In genomic region chrX:150772150-150772970, GRCh38 we compare ENCODE assay signal across 9 cellular contexts.
DNase-seq lines count a peak whose midpoint lies in the region; TF ChIP-seq lines count a peak whose summit lies in the region.
"Had no signal": no experiment of that assay in that cellular context is flagged by ENCODE, and none has a peak within 500 bp of the region (broad histone marks: within the 10 kb centered on the region; RNA-seq: fewer than 3 reads in every experiment).

No MANE protein-coding gene starts in this region.

- H3K9ac ChIP-seq in smooth muscle cell (ENCODE audit: low read depth) = no peak overlapping the region

- H3K9me2 ChIP-seq in hepatocyte (replicated peaks; ENCODE audit: insufficient read depth) = no peaks in the 10 kb centered on the region

- intact Hi-C loops in ascending aorta (cut with DNase I) = loop anchor here (1.0 to 2.0 kb wide), 2 partner anchors 210 to 310 kb away; partner anchors contain the start of gene HMGB3

- H3K4me3 ChIP-seq in H7 (ENCODE audit: insufficient read depth, low read depth, low read length) (no peak overlapping the region), ascending aorta (no peak overlapping the region), hepatocyte (no peak overlapping the region), smooth muscle cell (no peak overlapping the region)

- 56% methylated on average over 24 of the region's 26 CpGs for WGBS in hepatocyte (ENCODE audit: low lambda C conversion rate, missing lambda C conversion rate)
- 47% methylated on average over 25 of the region's 26 CpGs for WGBS in smooth muscle cell (ENCODE audit: low lambda C conversion rate)

- H3K9me3 ChIP-seq in ascending aorta (no peaks in the 10 kb centered on the region), hepatocyte (ENCODE audit: low read depth) (no peaks in the 10 kb centered on the region), smooth muscle cell (replicated peaks; ENCODE audit: low read depth) (no peaks in the 10 kb centered on the region)

- DNase-seq in G401 (ENCODE audit: low spot score) (peak; percentile 79), H7 (peak; percentile 97), NCI-H1092 treated with DMSO at 0.1 percent for 48 hours (lab: John Stamatoyannopoulos, UW) (peak; percentile 36), T-helper 2 cell (peak; percentile 11 to 58 (median 55)), ascending aorta (ENCODE audit: low spot score in 2 of 2) (peak in 1 of 2 donors; percentile 81), hepatocyte (ENCODE audit: low spot score) (peak; percentile 83), smooth muscle cell (lab: John Stamatoyannopoulos, UW; ENCODE audit: unreplicated experiment) (peak; percentile 36), KG1 (lab: John Stamatoyannopoulos, UW) (no peak)

- H3K36me3 ChIP-seq in H7 (replicated peaks; ENCODE audit: control insufficient read depth, insufficient read depth, low read length) (peaks cover 7% of the 10 kb centered on the region), ascending aorta (peaks cover 0 to 9% of the 10 kb centered on the region in 2 donors), hepatocyte (replicated peaks; ENCODE audit: insufficient read depth, low read depth) (no peaks in the 10 kb centered on the region), smooth muscle cell (ENCODE audit: low read depth) (no peaks in the 10 kb centered on the region)

- no peak overlapping the region for H3K4me2 ChIP-seq in hepatocyte
- no peak overlapping the region for H3K4me2 ChIP-seq in smooth muscle cell

- H4K20me1 ChIP-seq in hepatocyte (ENCODE audit: insufficient read depth, poor library complexity, severe bottlenecking) (no peaks in the 10 kb centered on the region), smooth muscle cell (ENCODE audit: low read depth) (no peaks in the 10 kb centered on the region)

- no peaks in the 10 kb centered on the region for H3F3A ChIP-seq in smooth muscle cell (ENCODE audit: low read depth)

- H3K27ac ChIP-seq in ascending aorta (no peak overlapping the region), hepatocyte (no peak overlapping the region), smooth muscle cell (ENCODE audit: low read depth) (no peak overlapping the region)
- H3K27ac ChIP-seq: epithelial cell of prostate had no signal

- H3K27me3 ChIP-seq in H7 (ENCODE audit: control insufficient read depth, insufficient read depth, low read length) = no peaks in the 10 kb centered on the region
- H3K27me3 ChIP-seq in ascending aorta = no peaks in the 10 kb centered on the region
- H3K27me3 ChIP-seq in hepatocyte = no peaks in the 10 kb centered on the region
- H3K27me3 ChIP-seq in smooth muscle cell (ENCODE audit: low read depth) = no peaks in the 10 kb centered on the region

- H2AFZ ChIP-seq in hepatocyte (no peak overlapping the region), smooth muscle cell (ENCODE audit: low read depth) (no peak overlapping the region)

- H3K4me1 ChIP-seq in ascending aorta (no peaks in the 10 kb centered on the region), hepatocyte (ENCODE audit: insufficient read depth) (no peaks in the 10 kb centered on the region), smooth muscle cell (ENCODE audit: low read depth) (no peaks in the 10 kb centered on the region)

- H3K79me2 ChIP-seq in hepatocyte (no peaks in the 10 kb centered on the region), smooth muscle cell (ENCODE audit: low read depth) (no peaks in the 10 kb centered on the region)

- in situ Hi-C loops in G401 (cut with HindIII; ENCODE audit: low sequenced_read_pairs) = no loop called here

- peak; percentile 71 to 80 (median 77) for TF ChIP-seq CTCF in ascending aorta (IDR thresholded peaks at IDR 0.05)
- peak; percentile 74 for TF ChIP-seq CTCF in hepatocyte (IDR thresholded peaks at IDR 0.05; ENCODE audit: poor library complexity)
- TF ChIP-seq CTCF in smooth muscle cell (IDR thresholded peaks at IDR 0.05; ENCODE audit: borderline replicate concordance, insufficient read depth, poor library complexity, severe bottlenecking) = peak; percentile 80
